Comparison of ENCODE assay signal across 17 cellular contexts in genomic region chr3:9669720-9670432, GRCh38. TPM values are rescaled to one million over a fixed set of nuclear protein-coding genes. Genes with fewer than 3 reads are reported as not detected.
DNase-seq lines count a peak whose midpoint lies in the region; ATAC-seq and TF ChIP-seq lines count a peak whose summit lies in the region.
"Had no signal": no experiment of that assay in that cellular context is flagged by ENCODE, and none has a peak within 500 bp of the region (broad histone marks: within the 10 kb centered on the region; RNA-seq: fewer than 3 reads in every experiment).

No MANE protein-coding gene starts in this region.

- H3K9me3 Mint-ChIP-seq in CD14-positive monocyte (no peaks in the 10 kb centered on the region), chondrocyte (ENCODE audit: low read depth) (no peaks in the 10 kb centered on the region)
- H3K9me3 Mint-ChIP-seq: activated T-helper 2 cell treated with anti-CD3 and anti-CD28 coated beads, Interferon-gamma antibody, Interleukin-2, Interleukin-4, amounts not matched to agents 10 μg/mL and 5 μg/mL and 100 μg/mL, durations not matched to agents 14 hours and 24 hours and 36 hours; nephron; type B pancreatic cell had no signal

- intact Hi-C loops in Right ventricle myocardium inferior (cut with DNase I), result loop anchor here (1.0 kb wide), 1 partner anchor 17 kb away; no protein-coding TSS in a partner anchor
- intact Hi-C loops in cardiac septum (cut with DNase I), result loop anchor here (5.0 kb wide), 1 partner anchor 77 kb away; the partner anchor contains the start of gene OGG1
- intact Hi-C loops in CD14-positive monocyte (cut with micrococcal nuclease), result loop anchor here in 1 of 2 donors (10.0 kb wide), 1 partner anchor 215 kb away; no protein-coding TSS in a partner anchor

- H3K4me3 ChIP-seq in fibroblast of pulmonary artery (replicated peaks; ENCODE audit: low read depth, low read length) (no peak overlapping the region), H7 (ENCODE audit: insufficient read depth, low read depth, low read length) (no peak overlapping the region)
- H3K4me3 ChIP-seq: cardiac muscle cell, SK-N-MC had no signal

- H3K27me3 Mint-ChIP-seq in CD14-positive monocyte (ENCODE audit: low read depth in 3 of 3), result no peaks in the 10 kb centered on the region
- no peaks in the 10 kb centered on the region for H3K27me3 Mint-ChIP-seq in chondrocyte (ENCODE audit: low read depth)
- H3K27me3 Mint-ChIP-seq: type B pancreatic cell had no signal

- H3K4me1 Mint-ChIP-seq in CD14-positive monocyte (no peaks in the 10 kb centered on the region), chondrocyte (ENCODE audit: low read depth) (peaks cover 12% of the 10 kb centered on the region)
- H3K4me1 Mint-ChIP-seq: nephron had no signal

- ATAC-seq in Right ventricle myocardium inferior, result peak; percentile 86

- DNase-seq in Right ventricle myocardium inferior (ENCODE audit: missing footprints) (no peak), cardiac septum (ENCODE audit: low spot score) (no peak), fibroblast of pulmonary artery (ENCODE audit: low read depth) (peak; percentile 8), myocyte (ENCODE audit: low read depth) (peak; percentile 11), CD14-positive monocyte (ENCODE audit: low spot score) (no peak), H7 (no peak), germinal center (ENCODE audit: low spot score) (no peak), chondrocyte (ENCODE audit: low spot score) (no peak)
- DNase-seq: activated CD4-positive, CD25-positive, alpha-beta regulatory T cell treated with anti-CD3 and anti-CD28 coated beads, Interleukin-2, amount 50 U/mL, for 72 hours; DMS 273 treated with DMSO at 0.1 percent for 48 hours; Kasumi-1 had no signal

- H3K4me3 Mint-ChIP-seq in CD14-positive monocyte (no peak overlapping the region), chondrocyte (ENCODE audit: unreplicated experiment) (no peak overlapping the region)
- H3K4me3 Mint-ChIP-seq: nephron, type B pancreatic cell had no signal

- TF ChIP-seq CTCF in fibroblast of pulmonary artery (IDR thresholded peaks at IDR 0.05; ENCODE audit: low read length, missing control alignments) (no peak), CD14-positive monocyte (IDR thresholded peaks at IDR 0.05) (no peak), chondrocyte (IDR thresholded peaks at IDR 0.05) (no peak)

- H3K36me3 Mint-ChIP-seq in CD14-positive monocyte (peaks cover 93 to 96% of the 10 kb centered on the region in 2 donors), chondrocyte (ENCODE audit: low read depth) (peaks cover 37% of the 10 kb centered on the region)

- H3K36me3 ChIP-seq in H7 (replicated peaks; ENCODE audit: control insufficient read depth, insufficient read depth, low read length), result peaks cover 35% of the 10 kb centered on the region

- H3K27me3 ChIP-seq in H7 (ENCODE audit: control insufficient read depth, insufficient read depth, low read length), result no peaks in the 10 kb centered on the region
- H3K27me3 ChIP-seq: cardiac muscle cell had no signal

- peak overlapping the region in 2 of 7 donors; percentile 32 to 61 for H3K27ac Mint-ChIP-seq in CD14-positive monocyte
- H3K27ac Mint-ChIP-seq in chondrocyte (ENCODE audit: unreplicated experiment), result no peak overlapping the region
- H3K27ac Mint-ChIP-seq: activated T-helper 2 cell treated with anti-CD3 and anti-CD28 coated beads, Interferon-gamma antibody, Interleukin-2, Interleukin-4, amounts not matched to agents 10 μg/mL and 5 μg/mL and 100 μg/mL, durations not matched to agents 14 hours and 24 hours and 36 hours; nephron; type B pancreatic cell had no signal

RNA-seq across cellular contexts. Expression of gene MTMR14, which starts 20.6 kb away (rescaled TPM):
- total RNA-seq in Right ventricle myocardium inferior, result 43.9 TPM
- 27.9 TPM for total RNA-seq in cardiac septum
- 21.2 and 23.6 TPM in 2 replicates for total RNA-seq in myocyte
- 19.6 TPM for polyA plus RNA-seq in myocyte (2012)
- 100 to 1,000 TPM; 167 to 174 TPM for polyA plus RNA-seq in CD14-positive monocyte
- total RNA-seq in H7 (2014; rRNA removed; shearing (Covaris generic)), result 42.9 and 53.4 TPM in 2 replicates
- 17.1 to 22.2 TPM (median 19.1 TPM) in 3 replicates for total RNA-seq in chondrocyte

RNA-seq across cellular contexts. Expression of gene CPNE9, which starts 33.8 kb away (rescaled TPM):
- total RNA-seq in Right ventricle myocardium inferior, result not detected
- total RNA-seq in cardiac septum, result not detected
- total RNA-seq in myocyte, result not detected in 2 replicates
- not detected for polyA plus RNA-seq in myocyte (2012)
- under 1 TPM in 1 of 2 donors, not detected in 1; 0.51 TPM for polyA plus RNA-seq in CD14-positive monocyte
- total RNA-seq in H7 (2014; rRNA removed; shearing (Covaris generic)), result 0.18 and 0.38 TPM in 2 replicates
- total RNA-seq in chondrocyte, result not detected in 3 replicates
- total RNA-seq: A673, cardiac muscle cell had no signal

Comparison
In these comparisons a context has a peak if more than half of its experiments do, and no peak if none do; other contexts are left out.
1. DNase-seq: peak in fibroblast of pulmonary artery (single experiment) and myocyte (single experiment); none in Right ventricle myocardium inferior (single experiment), cardiac septum (single experiment), CD14-positive monocyte (single experiment), H7 (single experiment), germinal center (single experiment) and chondrocyte (single experiment).